In genomic region chr2:127142663-127143630, GRCh38 we compare ENCODE assay signal across 14 cellular contexts. TPM values are rescaled to one million over a fixed set of nuclear protein-coding genes. Genes with fewer than 3 reads are reported as not detected.
DNase-seq lines count a peak whose midpoint lies in the region; ATAC-seq and TF ChIP-seq lines count a peak whose summit lies in the region.
"Had no signal": no experiment of that assay in that cellular context is flagged by ENCODE, and none has a peak within 500 bp of the region (broad histone marks: within the 10 kb centered on the region; RNA-seq: fewer than 3 reads in every experiment).

No MANE protein-coding gene starts in this region.

- peaks cover 55% of the 10 kb centered on the region for H3K4me1 Mint-ChIP-seq in HFFc6 (ENCODE audit: low read depth)
- no peaks in the 10 kb centered on the region for H3K4me1 Mint-ChIP-seq in activated CD4-positive, alpha-beta T cell treated with anti-CD3 and anti-CD28 coated beads, Interleukin-2, amount 10 ng/mL, durations not matched to agents 7 days and 5 days
- H3K4me1 Mint-ChIP-seq: activated naive CD4-positive, alpha-beta T cell treated with anti-CD3 and anti-CD28 coated beads, Interleukin-2, amount 50 U/mL, for 24 hours had no signal

- POLR2A ChIA-PET in activated CD4-positive, alpha-beta T cell treated with anti-CD3 and anti-CD28 coated beads, Interleukin-2, amount 10 ng/mL, durations not matched to agents 7 days and 5 days (lab: Charles Lee), result no interaction called here

- DNase-seq in HFFc6, result no peak
- peak; percentile 79 for DNase-seq in mesenteric fat pad (ENCODE audit: low spot score)
- no peak for DNase-seq in suprapubic skin (ENCODE audit: low spot score in 2 of 2)
- no peak for DNase-seq in activated CD4-positive, alpha-beta T cell treated with anti-CD3 and anti-CD28 coated beads, Interleukin-2, amount 10 ng/mL, durations not matched to agents 7 days and 5 days
- no peak for DNase-seq in stimulated activated naive CD4-positive, alpha-beta T cell (lab: John Stamatoyannopoulos, UW)
- DNase-seq: cerebellar nuclear complex, KG1, NCI-H524, retina, T-helper 9 cell had no signal

- H3K4me3 Mint-ChIP-seq in HFFc6, result peak overlapping the region; percentile 60; the same call in 1 of the 2 replicates
- no peak overlapping the region for H3K4me3 Mint-ChIP-seq in activated CD4-positive, alpha-beta T cell treated with anti-CD3 and anti-CD28 coated beads, Interleukin-2, amount 10 ng/mL, durations not matched to agents 7 days and 5 days
- H3K4me3 Mint-ChIP-seq: activated naive CD4-positive, alpha-beta T cell treated with anti-CD3 and anti-CD28 coated beads, Interleukin-2, amount 50 U/mL, for 24 hours had no signal

- no peak for TF ChIP-seq POLR2A in suprapubic skin (IDR thresholded peaks at IDR 0.05)

- no peaks in the 10 kb centered on the region for H3K9me3 ChIP-seq in suprapubic skin

- TF ChIP-seq CTCF in HFFc6 (IDR thresholded peaks at IDR 0.05) (peak; percentile 20; the same call in 1 of the 2 replicates), suprapubic skin (IDR thresholded peaks at IDR 0.05) (no peak)

- no peaks in the 10 kb centered on the region for H3K27me3 ChIP-seq in suprapubic skin

- WGBS in suprapubic skin, result 80% methylated on average over 4 of the region's 4 CpGs

- H3K27me3 Mint-ChIP-seq in HFFc6 (ENCODE audit: insufficient read depth), result no peaks in the 10 kb centered on the region
- H3K27me3 Mint-ChIP-seq in activated CD4-positive, alpha-beta T cell treated with anti-CD3 and anti-CD28 coated beads, Interleukin-2, amount 10 ng/mL, durations not matched to agents 7 days and 5 days, result peaks cover 16% of the 10 kb centered on the region

- H3K36me3 Mint-ChIP-seq in HFFc6 (ENCODE audit: low read depth), result peaks cover 8% of the 10 kb centered on the region; the same call in 1 of the 2 replicates
- no peaks in the 10 kb centered on the region for H3K36me3 Mint-ChIP-seq in activated CD4-positive, alpha-beta T cell treated with anti-CD3 and anti-CD28 coated beads, Interleukin-2, amount 10 ng/mL, durations not matched to agents 7 days and 5 days (ENCODE audit: low read depth)
- H3K36me3 Mint-ChIP-seq: activated naive CD4-positive, alpha-beta T cell treated with anti-CD3 and anti-CD28 coated beads, Interleukin-2, amount 50 U/mL, for 24 hours had no signal

- ATAC-seq in GM21515 (IDR thresholded peaks at IDR 0.05; ENCODE audit: unreplicated experiment) (no peak), GM19397 (IDR thresholded peaks at IDR 0.05; ENCODE audit: unreplicated experiment) (no peak)

- H3K27ac Mint-ChIP-seq in HFFc6, result peak overlapping the region; percentile 94
- H3K27ac Mint-ChIP-seq in activated CD4-positive, alpha-beta T cell treated with anti-CD3 and anti-CD28 coated beads, Interleukin-2, amount 10 ng/mL, durations not matched to agents 7 days and 5 days, result no peak overlapping the region
- H3K27ac Mint-ChIP-seq: activated naive CD4-positive, alpha-beta T cell treated with anti-CD3 and anti-CD28 coated beads, Interleukin-2, amount 50 U/mL, for 24 hours had no signal

- H3K36me3 ChIP-seq in suprapubic skin, result no peaks in the 10 kb centered on the region

- H3K27ac ChIP-seq in cingulate gyrus (ENCODE audit: low read depth, low read length), result peak overlapping the region; percentile 97
- H3K27ac ChIP-seq in suprapubic skin, result peak overlapping the region; percentile 61

- H3K4me3 ChIP-seq in suprapubic skin, result no peak overlapping the region

- H3K4me1 ChIP-seq in suprapubic skin, result peaks cover 27% of the 10 kb centered on the region

- CTCF ChIA-PET in activated CD4-positive, alpha-beta T cell treated with anti-CD3 and anti-CD28 coated beads, Interleukin-2, amount 10 ng/mL, durations not matched to agents 7 days and 5 days (lab: Charles Lee), result interaction anchor here (0.7 kb wide), 1 partner anchor 9 kb away, joined by 3 read pairs; no protein-coding TSS in a partner anchor

- no peak for TF ChIP-seq EP300 in suprapubic skin (IDR thresholded peaks at IDR 0.05)

- H3K9me3 Mint-ChIP-seq in HFFc6, result peaks cover 7% of the 10 kb centered on the region
- no peaks in the 10 kb centered on the region for H3K9me3 Mint-ChIP-seq in activated CD4-positive, alpha-beta T cell treated with anti-CD3 and anti-CD28 coated beads, Interleukin-2, amount 10 ng/mL, durations not matched to agents 7 days and 5 days
- H3K9me3 Mint-ChIP-seq: activated naive CD4-positive, alpha-beta T cell treated with anti-CD3 and anti-CD28 coated beads, Interleukin-2, amount 50 U/mL, for 24 hours had no signal

RNA-seq across cellular contexts. Expression of gene BIN1, which starts 36.0 kb away (rescaled TPM):
- 10 to 100 TPM; 22.6 to 26.1 (median 23.5) TPM for total RNA-seq in HFFc6 (2021; fragmentation: NEBNext Ultra II Directional; extraction: Animal tissue kit (Norgen Biotek cat#: 25700))
- 87.0 TPM for total RNA-seq in mesenteric fat pad
- 10 to 100 TPM in 1 of 4 donors, 1 to 10 TPM in 3; 5.6 to 13.3 (median 8.8) TPM for total RNA-seq in suprapubic skin
- total RNA-seq in activated CD4-positive, alpha-beta T cell treated with anti-CD3 and anti-CD28 coated beads, Interleukin-2, amount 10 ng/mL, durations not matched to agents 7 days and 5 days, result 100 to 1,000 TPM; 140 to 148 TPM
